ENCODE assay signal across 15 cellular contexts in the genomic region with DNA sequence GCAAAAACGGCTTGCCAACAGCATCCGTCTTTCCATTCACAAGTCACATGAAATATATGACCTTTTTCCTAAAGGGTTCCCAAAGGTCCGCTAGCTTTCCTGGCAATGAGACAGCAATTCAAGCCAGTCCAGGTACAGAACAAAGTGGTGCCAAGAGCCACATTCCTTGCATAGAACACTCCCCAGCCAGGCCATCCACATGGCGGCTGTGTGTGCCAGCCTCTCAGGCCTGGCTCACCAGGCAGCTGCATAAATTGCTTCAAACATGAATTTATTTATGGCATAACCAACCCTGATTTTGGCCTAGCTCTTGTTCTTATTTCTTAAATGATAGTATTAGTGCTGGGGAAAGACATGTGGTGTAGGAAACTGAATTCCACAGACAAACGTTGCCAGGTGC.
DNase-seq lines count a peak whose midpoint lies in the region; ATAC-seq and TF ChIP-seq lines count a peak whose summit lies in the region.
"Had no signal": no experiment of that assay in that cellular context is flagged by ENCODE, and none has a peak within 500 bp of the region (broad histone marks: within the 10 kb centered on the region; RNA-seq: fewer than 3 reads in every experiment).

No MANE protein-coding gene starts in this region.

- DNase-seq in DMS53 (lab: John Stamatoyannopoulos, UW), result peak; percentile 49
- no peak for DNase-seq in DMS53 treated with DMSO at 0.1 percent for 48 hours (lab: John Stamatoyannopoulos, UW; ENCODE audit: unreplicated experiment)
- peak; percentile 34 to 35 for DNase-seq in T47D (ENCODE audit: low read depth in 1 of 2, low spot score in 1 of 2)
- DNase-seq in lower lobe of right lung, result no peak
- DNase-seq in thyroid gland, result peak; percentile 70 to 78
- DNase-seq in HAP-1 (ENCODE audit: low spot score in 2 of 2), result no peak
- no peak for DNase-seq in sciatic nerve (ENCODE audit: low spot score)
- DNase-seq in foreskin keratinocyte, result no peak
- DNase-seq: DMS79, foreskin melanocyte, left colon, NCI-H187, NCI-H510A had no signal

- H3K4me3 ChIP-seq in lower lobe of right lung (no peak overlapping the region), thyroid gland (replicated peaks in 1 of 3) (no peak overlapping the region), HAP-1 (no peak overlapping the region)

- TF ChIP-seq POLR2A in thyroid gland (IDR thresholded peaks at IDR 0.05), result no peak

- H3K27me3 ChIP-seq in lower lobe of right lung (ENCODE audit: low read depth) (no peaks in the 10 kb centered on the region), thyroid gland (no peaks in the 10 kb centered on the region), HAP-1 (ENCODE audit: low read depth) (peaks cover 7% of the 10 kb centered on the region), foreskin keratinocyte (peaks cover 9% of the 10 kb centered on the region)

- H3K27ac ChIP-seq in lower lobe of right lung (no peak overlapping the region), thyroid gland (peak overlapping the region in 1 of 3 donors; percentile 28), foreskin keratinocyte (no peak overlapping the region)
- H3K27ac ChIP-seq: C4-2B had no signal

- H3K4me1 ChIP-seq in lower lobe of right lung (no peaks in the 10 kb centered on the region), thyroid gland (peaks cover 0 to 6% of the 10 kb centered on the region in 2 donors), HAP-1 (no peaks in the 10 kb centered on the region), foreskin keratinocyte (no peaks in the 10 kb centered on the region)

- no peaks in the 10 kb centered on the region for H3K36me3 ChIP-seq in lower lobe of right lung
- no peaks in the 10 kb centered on the region for H3K36me3 ChIP-seq in thyroid gland
- H3K36me3 ChIP-seq in HAP-1 (replicated peaks), result no peaks in the 10 kb centered on the region

- in situ Hi-C loops in T47D (cut with HindIII; ENCODE audit: low pct_unique_long_range_greater_than_20kb, low sequenced_read_pairs) (no loop called here), HAP-1 (cut with MboI; ENCODE audit: low sequenced_read_pairs) (no loop called here)

- TF ChIP-seq CTCF in lower lobe of right lung (IDR thresholded peaks at IDR 0.05) (no peak), thyroid gland (IDR thresholded peaks at IDR 0.05) (no peak), foreskin keratinocyte (conservative IDR thresholded peaks at IDR 0.05) (no peak)

- peak; percentile 82 for ATAC-seq in lower lobe of right lung
- ATAC-seq in sciatic nerve, result no peak
- ATAC-seq in foreskin keratinocyte, result no peak
- ATAC-seq: activated CD4-positive, CD25-positive, alpha-beta regulatory T cell treated with anti-CD3 and anti-CD28 coated beads, Interleukin-2, amount 50 U/mL, for 24 hours; left colon had no signal

- H3K9me3 ChIP-seq in lower lobe of right lung (no peaks in the 10 kb centered on the region), thyroid gland (no peaks in the 10 kb centered on the region), HAP-1 (no peaks in the 10 kb centered on the region)

- WGBS in thyroid gland, 2 donors, result 47 to 53% methylated on average over 5 of the region's 5 CpGs

- intact Hi-C loops in lower lobe of right lung (cut with DNase I), result no loop called here
- intact Hi-C loops in thyroid gland (cut with DNase I), result no loop called here
- intact Hi-C loops in sciatic nerve (cut with DNase I), result no loop called here

Comparison
In these comparisons a context has a peak if more than half of its experiments do, and no peak if none do; other contexts are left out.
1. DNase-seq: peak in DMS53 (single experiment), T47D (2 of 2) and thyroid gland (2 of 2); none in DMS53 treated with DMSO at 0.1 percent for 48 hours (single experiment), lower lobe of right lung (single experiment), HAP-1 (0 of 2), sciatic nerve (single experiment) and foreskin keratinocyte (0 of 2).
2. ATAC-seq: peak in lower lobe of right lung (2 of 2); none in sciatic nerve (single experiment) and foreskin keratinocyte (single experiment).